In the genomic region with DNA sequence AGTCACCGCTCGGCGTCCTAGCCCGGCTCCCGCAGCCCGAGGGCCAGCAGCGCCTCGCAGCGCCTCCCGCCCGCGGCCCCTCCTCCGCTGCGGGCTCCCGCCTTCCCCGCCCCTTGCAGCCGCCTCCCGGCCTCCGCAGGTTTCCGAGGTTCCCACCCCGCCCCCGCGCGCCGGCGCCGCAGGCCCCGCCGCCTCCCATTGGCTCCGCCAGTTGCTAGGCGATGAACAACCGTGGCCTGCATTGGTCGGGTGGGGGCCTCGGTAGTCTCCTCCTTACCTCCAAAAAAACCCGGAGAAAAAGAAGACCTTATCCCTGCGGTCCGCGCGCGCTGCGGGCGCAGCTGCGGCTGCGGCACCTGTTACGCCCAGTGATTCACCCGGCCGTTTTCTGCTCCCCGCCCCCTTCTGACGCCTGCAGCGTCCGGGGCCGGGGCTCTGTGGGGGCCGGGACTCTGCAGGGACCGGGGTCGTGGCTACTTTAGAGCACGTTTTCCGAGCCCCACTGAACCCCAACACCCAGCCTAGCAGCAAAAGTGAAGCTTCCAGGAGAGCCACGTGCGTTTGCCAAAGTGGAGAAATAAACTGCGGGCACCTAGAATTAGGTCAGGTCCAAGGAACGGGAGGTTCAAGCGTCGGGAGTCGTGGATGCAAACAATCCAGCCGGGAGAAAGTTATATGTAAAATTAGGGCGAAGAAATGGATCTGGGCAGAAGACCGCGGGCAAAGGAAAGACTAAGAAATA, we compare ENCODE assay signal across 8 cellular contexts.
DNase-seq lines count a peak whose midpoint lies in the region; ATAC-seq and TF ChIP-seq lines count a peak whose summit lies in the region.

A gene with protein sequence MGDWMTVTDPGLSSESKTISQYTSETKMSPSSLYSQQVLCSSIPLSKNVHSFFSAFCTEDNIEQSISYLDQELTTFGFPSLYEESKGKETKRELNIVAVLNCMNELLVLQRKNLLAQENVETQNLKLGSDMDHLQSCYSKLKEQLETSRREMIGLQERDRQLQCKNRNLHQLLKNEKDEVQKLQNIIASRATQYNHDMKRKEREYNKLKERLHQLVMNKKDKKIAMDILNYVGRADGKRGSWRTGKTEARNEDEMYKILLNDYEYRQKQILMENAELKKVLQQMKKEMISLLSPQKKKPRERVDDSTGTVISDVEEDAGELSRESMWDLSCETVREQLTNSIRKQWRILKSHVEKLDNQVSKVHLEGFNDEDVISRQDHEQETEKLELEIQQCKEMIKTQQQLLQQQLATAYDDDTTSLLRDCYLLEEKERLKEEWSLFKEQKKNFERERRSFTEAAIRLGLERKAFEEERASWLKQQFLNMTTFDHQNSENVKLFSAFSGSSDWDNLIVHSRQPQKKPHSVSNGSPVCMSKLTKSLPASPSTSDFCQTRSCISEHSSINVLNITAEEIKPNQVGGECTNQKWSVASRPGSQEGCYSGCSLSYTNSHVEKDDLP (minus strand): TSS at position 65 of the 742 bp plus-strand sequence. CDS start 19,242 bp downstream, outside the sequence.

- DNase-seq in NCI-H526 (lab: John Stamatoyannopoulos, UW) (peak; percentile 95 to 99), coronary artery (ENCODE audit: low spot score) (peak; percentile 98)
- peak; percentile 100 for DNase-seq in activated CD4-positive, alpha-beta T cell treated with anti-CD3 and anti-CD28 coated beads for 48 hours
- peak; percentile 98 to 100 (median 100) for DNase-seq in stimulated activated CD4-positive, alpha-beta T cell treated with anti-CD3 and anti-CD28 coated beads, Interleukin-1b, Interleukin-23, amount 100 ng/mL, for 24 hours (ENCODE audit: low read depth in 4 of 4, low spot score in 1 of 4)

- peaks cover 11% of the 10 kb centered on the region for H3K9me3 ChIP-seq in BLaER1

- peaks cover 20% of the 10 kb centered on the region; the same call in 1 of the 2 replicates for H4K20me1 ChIP-seq in BLaER1

- peak; percentile 93 for ATAC-seq in GM19328 (IDR thresholded peaks at IDR 0.05; ENCODE audit: unreplicated experiment)
- ATAC-seq in HG03469 (IDR thresholded peaks at IDR 0.05; ENCODE audit: unreplicated experiment), result peak; percentile 87

- H3K4me1 ChIP-seq in BLaER1, result peaks cover 45% of the 10 kb centered on the region

- peak within 1 kb of the TSS; percentile 79 for H3K4me3 ChIP-seq in BLaER1
- peak within 1 kb of the TSS; percentile 95 for H3K4me3 ChIP-seq in coronary artery

- TF ChIP-seq CTCF in coronary artery (IDR thresholded peaks at IDR 0.05), result no peak

- peak within 1 kb of the TSS; percentile 83 for H3K9ac ChIP-seq in BLaER1

- no peaks in the 10 kb centered on the region for H3K27me3 ChIP-seq in BLaER1
- H3K27me3 ChIP-seq in layer of hippocampus (ENCODE audit: control insufficient read depth, insufficient read depth, low read length), result no peaks in the 10 kb centered on the region

- H3K36me3 ChIP-seq in BLaER1, result no peaks in the 10 kb centered on the region

- H3K27ac ChIP-seq in BLaER1 (peak within 1 kb of the TSS; percentile 85), coronary artery (peak within 1 kb of the TSS; percentile 87 to 93), layer of hippocampus (ENCODE audit: low read depth, low read length) (peak within 1 kb of the TSS; percentile 77)

- H3K4me2 ChIP-seq in BLaER1, result peak within 1 kb of the TSS; percentile 82

Comparison
In these comparisons a context has a peak if more than half of its experiments do, and no peak if none do; other contexts are left out.
1. Peak in every context shown above with its lines: DNase-seq, ATAC-seq, H3K4me3 ChIP-seq and H3K27ac ChIP-seq.